In the genomic region with DNA sequence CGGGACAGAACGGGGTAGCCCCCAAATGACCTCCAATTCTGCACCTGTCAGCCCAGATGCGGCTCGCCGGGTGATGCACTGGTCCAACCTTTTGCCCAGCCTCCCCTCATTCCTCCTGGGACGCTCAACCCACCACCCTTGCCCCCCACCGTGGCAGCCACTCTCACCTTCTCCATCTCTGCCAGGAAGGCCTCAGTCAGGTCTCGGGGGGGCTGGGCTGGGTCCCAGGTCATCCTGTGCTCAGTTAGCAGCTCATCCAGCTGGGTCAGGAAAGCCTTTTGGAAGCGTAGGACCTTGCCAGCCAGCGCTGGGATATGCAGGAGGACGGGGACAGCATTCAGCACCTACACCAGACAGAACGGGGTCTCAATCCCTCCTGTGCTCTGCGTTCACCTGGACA, we compare ENCODE assay signal across 3 cellular contexts. TPM values are rescaled to one million over a fixed set of nuclear protein-coding genes. Genes with fewer than 3 reads are reported as not detected.
"Had no signal": no experiment of that assay in that cellular context is flagged by ENCODE, and none has a peak within 500 bp of the region (broad histone marks: within the 10 kb centered on the region; RNA-seq: fewer than 3 reads in every experiment).

No MANE protein-coding gene starts in this region.

RNA-seq across cellular contexts. Expression of a gene that starts 2.6 kb away (rescaled TPM):
- total RNA-seq: GM23248, H4 had no signal

RNA-seq across cellular contexts. Expression of a gene that starts 54.0 kb away (rescaled TPM):
- total RNA-seq: H4, HT1080 had no signal
